ENCODE assay signal across 2 cellular contexts in genomic region chr11:120224872-120225371, GRCh38.
TF ChIP-seq lines count a peak whose summit lies in the region.

No MANE protein-coding gene starts in this region.

TF ChIP-seq in WTC11, 78 proteins besides CTCF, POLR2A, EP300 and RAD21:
- TF ChIP-seq, protein P1, sequence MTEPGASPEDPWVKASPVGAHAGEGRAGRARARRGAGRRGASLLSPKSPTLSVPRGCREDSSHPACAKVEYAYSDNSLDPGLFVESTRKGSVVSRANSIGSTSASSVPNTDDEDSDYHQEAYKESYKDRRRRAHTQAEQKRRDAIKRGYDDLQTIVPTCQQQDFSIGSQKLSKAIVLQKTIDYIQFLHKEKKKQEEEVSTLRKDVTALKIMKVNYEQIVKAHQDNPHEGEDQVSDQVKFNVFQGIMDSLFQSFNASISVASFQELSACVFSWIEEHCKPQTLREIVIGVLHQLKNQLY (CRISPR knock-in tag; IDR thresholded peaks at IDR 0.05): no peak
- TF ChIP-seq CREM (CRISPR knock-in tag; IDR thresholded peaks at IDR 0.05) (no peak), ZNF396 (CRISPR knock-in tag; IDR thresholded peaks at IDR 0.05; ENCODE audit: borderline replicate concordance) (no peak), OVOL2 (CRISPR knock-in tag; IDR thresholded peaks at IDR 0.05; ENCODE audit: borderline replicate concordance) (no peak), ZSCAN18 (CRISPR knock-in tag; IDR thresholded peaks at IDR 0.05) (no peak), E2F4 (CRISPR knock-in tag; IDR thresholded peaks at IDR 0.05; ENCODE audit: borderline replicate concordance, low read depth) (no peak), KAT7 (CRISPR knock-in tag; IDR thresholded peaks at IDR 0.05; ENCODE audit: borderline replicate concordance) (no peak)

TF ChIP-seq in HepG2, 621 proteins besides CTCF, POLR2A, EP300 and RAD21:
- no peak for TF ChIP-seq IKZF1 (IDR thresholded peaks at IDR 0.05)
- TF ChIP-seq ZHX2 (IDR thresholded peaks at IDR 0.05; ENCODE audit: low read depth): no peak
- TF ChIP-seq ZHX2 (CRISPR knock-in tag; IDR thresholded peaks at IDR 0.05; ENCODE audit: borderline replicate concordance): no peak
- peak; percentile 62 for TF ChIP-seq RBM22 (optimal IDR thresholded peaks at IDR 0.05; ENCODE audit: low read length)
- TF ChIP-seq, protein P2, sequence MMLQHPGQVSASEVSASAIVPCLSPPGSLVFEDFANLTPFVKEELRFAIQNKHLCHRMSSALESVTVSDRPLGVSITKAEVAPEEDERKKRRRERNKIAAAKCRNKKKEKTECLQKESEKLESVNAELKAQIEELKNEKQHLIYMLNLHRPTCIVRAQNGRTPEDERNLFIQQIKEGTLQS (CRISPR knock-in tag; IDR thresholded peaks at IDR 0.05): no peak
- TF ChIP-seq ZFAT (CRISPR knock-in tag; conservative IDR thresholded peaks at IDR 0.05): no peak
- peak; percentile 52 for TF ChIP-seq AGO2 (optimal IDR thresholded peaks at IDR 0.05; ENCODE audit: low read depth, low read length)
- no peak for TF ChIP-seq IKZF4 (CRISPR knock-in tag; IDR thresholded peaks at IDR 0.05; ENCODE audit: borderline replicate concordance, low read depth, not compliant biosample characterization)
- no peak for TF ChIP-seq ZNF781 (CRISPR knock-in tag; IDR thresholded peaks at IDR 0.05; ENCODE audit: borderline replicate concordance, not compliant biosample characterization)
- 0 out of 2 replicates have a peak, but pooled peaks have one; percentile 14 for TF ChIP-seq RBFOX2 (IDR thresholded peaks at IDR 0.05; ENCODE audit: low read depth, low read length)
- TF ChIP-seq MEIS2 (CRISPR knock-in tag; IDR thresholded peaks at IDR 0.05): no peak
- no peak for TF ChIP-seq TFDP2 (CRISPR knock-in tag; IDR thresholded peaks at IDR 0.05)
